1 cellular context compared by ENCODE assay signal in the genomic region with DNA sequence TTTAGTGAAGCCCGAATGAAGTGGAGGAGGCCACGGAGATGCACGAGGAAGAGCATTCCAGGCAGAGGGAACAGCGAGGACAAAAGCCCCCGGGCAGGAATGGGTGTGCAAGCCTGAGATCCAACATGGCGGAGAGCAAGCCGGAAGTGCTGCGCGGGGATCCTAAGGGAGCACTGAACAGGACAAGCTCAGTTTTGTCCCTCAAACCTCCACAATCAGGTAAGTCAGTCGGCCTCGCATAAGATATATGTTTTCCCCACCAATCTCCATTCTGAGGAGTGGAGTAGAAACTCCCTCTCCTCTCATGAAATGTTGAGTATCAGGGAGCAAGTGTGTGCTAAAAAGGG.
TF ChIP-seq lines count a peak whose summit lies in the region.

No MANE protein-coding gene starts in this region.

TF ChIP-seq in SK-N-SH, 30 proteins besides CTCF, POLR2A, EP300 and RAD21 (continued from another document):
- TF ChIP-seq, protein P1, sequence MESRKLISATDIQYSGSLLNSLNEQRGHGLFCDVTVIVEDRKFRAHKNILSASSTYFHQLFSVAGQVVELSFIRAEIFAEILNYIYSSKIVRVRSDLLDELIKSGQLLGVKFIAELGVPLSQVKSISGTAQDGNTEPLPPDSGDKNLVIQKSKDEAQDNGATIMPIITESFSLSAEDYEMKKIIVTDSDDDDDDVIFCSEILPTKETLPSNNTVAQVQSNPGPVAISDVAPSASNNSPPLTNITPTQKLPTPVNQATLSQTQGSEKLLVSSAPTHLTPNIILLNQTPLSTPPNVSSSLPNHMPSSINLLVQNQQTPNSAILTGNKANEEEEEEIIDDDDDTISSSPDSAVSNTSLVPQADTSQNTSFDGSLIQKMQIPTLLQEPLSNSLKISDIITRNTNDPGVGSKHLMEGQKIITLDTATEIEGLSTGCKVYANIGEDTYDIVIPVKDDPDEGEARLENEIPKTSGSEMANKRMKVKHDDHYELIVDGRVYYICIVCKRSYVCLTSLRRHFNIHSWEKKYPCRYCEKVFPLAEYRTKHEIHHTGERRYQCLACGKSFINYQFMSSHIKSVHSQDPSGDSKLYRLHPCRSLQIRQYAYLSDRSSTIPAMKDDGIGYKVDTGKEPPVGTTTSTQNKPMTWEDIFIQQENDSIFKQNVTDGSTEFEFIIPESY (IDR thresholded peaks at IDR 0.05; ENCODE audit: borderline replicate concordance, low read depth), result no peak
- TF ChIP-seq, protein P2, sequence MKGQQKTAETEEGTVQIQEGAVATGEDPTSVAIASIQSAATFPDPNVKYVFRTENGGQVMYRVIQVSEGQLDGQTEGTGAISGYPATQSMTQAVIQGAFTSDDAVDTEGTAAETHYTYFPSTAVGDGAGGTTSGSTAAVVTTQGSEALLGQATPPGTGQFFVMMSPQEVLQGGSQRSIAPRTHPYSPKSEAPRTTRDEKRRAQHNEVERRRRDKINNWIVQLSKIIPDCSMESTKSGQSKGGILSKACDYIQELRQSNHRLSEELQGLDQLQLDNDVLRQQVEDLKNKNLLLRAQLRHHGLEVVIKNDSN (IDR thresholded peaks at IDR 0.05; ENCODE audit: borderline replicate concordance, low read depth), result no peak
- TF ChIP-seq ELF1 (IDR thresholded peaks at IDR 0.05) (no peak), POLR2AphosphoS5 (IDR thresholded peaks at IDR 0.05; ENCODE audit: low read depth, low read length) (no peak), RXRA (IDR thresholded peaks at IDR 0.05; ENCODE audit: borderline replicate concordance, low read depth) (no peak), FOXM1 (IDR thresholded peaks at IDR 0.05; ENCODE audit: low read depth) (no peak), TEAD4 (IDR thresholded peaks at IDR 0.05; ENCODE audit: borderline replicate concordance, insufficient read depth) (no peak), SIN3A (IDR thresholded peaks at IDR 0.05; ENCODE audit: borderline replicate concordance, low read depth, low read length) (no peak), FOSL2 (IDR thresholded peaks at IDR 0.05; ENCODE audit: borderline replicate concordance, low read depth) (no peak), NRF1 (IDR thresholded peaks at IDR 0.05; ENCODE audit: low read depth, low read length) (no peak), TCF12 (IDR thresholded peaks at IDR 0.05) (no peak), FOXJ3 (CRISPR knock-in tag; IDR thresholded peaks at IDR 0.05) (no peak), SMC3 (IDR thresholded peaks at IDR 0.05; ENCODE audit: low read depth, low read length) (no peak), YY1 (IDR thresholded peaks at IDR 0.05; ENCODE audit: low read depth) (no peak), GABPA (IDR thresholded peaks at IDR 0.05; ENCODE audit: low read depth) (no peak), EZH2phosphoT487 (IDR thresholded peaks at IDR 0.05; ENCODE audit: borderline replicate concordance, low read depth) (no peak), NFIC (IDR thresholded peaks at IDR 0.05; ENCODE audit: borderline replicate concordance) (no peak), GATA2 (CRISPR knock-in tag; IDR thresholded peaks at IDR 0.05) (no peak)
- TF ChIP-seq, protein P3, sequence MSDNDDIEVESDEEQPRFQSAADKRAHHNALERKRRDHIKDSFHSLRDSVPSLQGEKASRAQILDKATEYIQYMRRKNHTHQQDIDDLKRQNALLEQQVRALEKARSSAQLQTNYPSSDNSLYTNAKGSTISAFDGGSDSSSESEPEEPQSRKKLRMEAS (IDR thresholded peaks at IDR 0.05; ENCODE audit: low read depth), result no peak
